9 cellular contexts compared by ENCODE assay signal in genomic region chr17:71413935-71414334, GRCh38.
"Had no signal": no experiment of that assay in that cellular context is flagged by ENCODE, and none has a peak within 500 bp of the region (broad histone marks: within the 10 kb centered on the region; RNA-seq: fewer than 3 reads in every experiment).

No MANE protein-coding gene starts in this region.

- H3K27me3 ChIP-seq: cardiac muscle cell, esophagus squamous epithelium had no signal

- H3K9me3 ChIP-seq: esophagus squamous epithelium had no signal

- DNase-seq: activated CD4-positive, alpha-beta T cell treated with anti-CD3 and anti-CD28 coated beads, Interleukin-2, amount 10 ng/mL, durations not matched to agents 7 days and 5 days; activated CD8-positive, alpha-beta memory T cell treated with anti-CD3 and anti-CD28 coated beads for 24 hours; activated naive CD4-positive, alpha-beta T cell; activated naive CD8-positive, alpha-beta T cell treated with anti-CD3 and anti-CD28 coated beads, Interleukin-2, amount 10 ng/mL, durations not matched to agents 7 days and 5 days; esophagus squamous epithelium; stimulated activated CD4-positive, alpha-beta T cell treated with anti-CD3 and anti-CD28 coated beads, Interleukin-2, amount 100 ng/mL, for 48 hours had no signal

- H3K36me3 ChIP-seq: cardiac muscle cell, esophagus squamous epithelium had no signal

- H3K27ac ChIP-seq: cardiac muscle cell had no signal

- H3K4me3 ChIP-seq: cardiac muscle cell, esophagus squamous epithelium had no signal

- ATAC-seq: natural killer cell treated with Interleukin-12 subunit alpha and Interleukin-12 subunit beta and Interleukin-15 and Interleukin-18, amount 100 ng/mL, for 72 hours; stimulated activated memory B cell treated with anti-CD40 and anti-IgM and Interleukin-4, amounts not matched to agents 10 μg/mL and 1 μg/mL and 100 μg/mL, for 72 hours had no signal
